ENCODE assay signal across 14 cellular contexts in genomic region chr11:86693501-86693900, GRCh38. TPM values are rescaled to one million over a fixed set of nuclear protein-coding genes. Genes with fewer than 3 reads are reported as not detected.
A peak's percentile ranks its signal among the peaks of the same experiment; 100 is the strongest.
DNase-seq lines count a peak whose midpoint lies in the region; ATAC-seq, FAIRE-seq and TF ChIP-seq lines count a peak whose summit lies in the region.
"Had no signal": no experiment of that assay in that cellular context is flagged by ENCODE, and none has a peak within 500 bp of the region (broad histone marks: within the 10 kb centered on the region; RNA-seq: fewer than 3 reads in every experiment).

No MANE protein-coding gene starts in this region.

- no peaks in the 10 kb centered on the region for H3K36me3 ChIP-seq in Panc1 (ENCODE audit: control insufficient read depth, insufficient read depth, low read length)
- no peaks in the 10 kb centered on the region for H3K36me3 ChIP-seq in testis (ENCODE audit: low read depth, missing control alignments)

- H3K9me3 ChIP-seq in Panc1 (ENCODE audit: control insufficient read depth, insufficient read depth, low read depth, low read length) (peaks cover 4% of the 10 kb centered on the region; the same call in 1 of the 2 replicates), testis (no peaks in the 10 kb centered on the region)
- H3K9me3 ChIP-seq: A549 had no signal

- intact Hi-C loops in Panc1 (cut with micrococcal nuclease; ENCODE audit: unreplicated experiment), result no loop called here
- intact Hi-C loops in testis (cut with DNase I; ENCODE audit: low total_unique reads), result no loop called here

- no TSS peak for BruUV-seq in Panc1 (replicated peaks; lab: Mats Ljungman, UMichigan)

- CTCF ChIA-PET in Panc1 (lab: Charles Lee), result no interaction called here

- H3K4me3 ChIP-seq in Panc1 (ENCODE audit: low read depth in 2 of 2, low read length in 2 of 2) (no peak overlapping the region), testis (no peak overlapping the region)
- H3K4me3 ChIP-seq: A549 had no signal

- peaks cover 43% of the 10 kb centered on the region for H3K4me1 ChIP-seq in Panc1 (ENCODE audit: control insufficient read depth, insufficient read depth, low read length)
- peaks cover 11% of the 10 kb centered on the region for H3K4me1 ChIP-seq in testis

- TF ChIP-seq POLR2A in H54 (IDR thresholded peaks at IDR 0.05; ENCODE audit: low read depth, low read length) (no peak), testis (IDR thresholded peaks at IDR 0.05) (no peak)

- TF ChIP-seq CTCF in Panc1 (IDR thresholded peaks at IDR 0.05) (no peak), testis (IDR thresholded peaks at IDR 0.05) (no peak)

- H3K27me3 ChIP-seq in Panc1 (ENCODE audit: control insufficient read depth, insufficient read depth, low read length) (no peaks in the 10 kb centered on the region), testis (no peaks in the 10 kb centered on the region)

- POLR2A ChIA-PET in Panc1 (lab: Charles Lee), result no interaction called here

- H3K27ac ChIP-seq in Panc1 (ENCODE audit: low read length) (peak overlapping the region; percentile 55; the same call in 1 of the 2 replicates), testis (peak overlapping the region; percentile 32 to 55)

- in situ Hi-C loops in Panc1 (cut with HindIII; ENCODE audit: low pct_unique_long_range_greater_than_20kb, low sequenced_read_pairs), result no loop called here

- ATAC-seq in Panc1 (no peak), GM18909 (IDR thresholded peaks at IDR 0.05; ENCODE audit: poor library complexity, unreplicated experiment) (no peak), GM21529 (IDR thresholded peaks at IDR 0.05; ENCODE audit: unreplicated experiment) (no peak)
- ATAC-seq: A549; CD8-positive, alpha-beta T cell; HepG2 had no signal

- DNase-seq in H54 (ENCODE audit: insufficient read length, low spot score) (no peak), Panc1 (ENCODE audit: low read depth, low spot score) (no peak), foreskin melanocyte (peak; percentile 78), testis (peak; percentile 75), HTR-8/SVneo (ENCODE audit: insufficient read length, low spot score) (no peak)
- DNase-seq: Caco-2; CD8-positive, alpha-beta T cell; DMS53; H7 had no signal

- peak; percentile 11 for FAIRE-seq in H54 (lab: Jason Lieb, UNC)
- FAIRE-seq in HTR-8/SVneo (lab: Jason Lieb, UNC), result no peak
- FAIRE-seq: A549, GM19239, HepG2 had no signal

- WGBS in testis, 2 donors, result 72 to 84% methylated on average over 2 of the region's 2 CpGs

RNA-seq across cellular contexts. Expression of gene ME3, which starts 21.1 kb away (rescaled TPM):
- 35.3 TPM for total RNA-seq in Panc1 (2021; ENCODE audit: unreplicated experiment)
- 31.8 TPM for polyA plus RNA-seq in Panc1 (2012; ENCODE audit: insufficient read length)
- 100 to 1,000 TPM; 115 to 170 TPM for total RNA-seq in testis
- polyA plus RNA-seq in testis (ENCODE audit: insufficient read depth, low read depth, low replicate concordance), result 26.7 TPM
- total RNA-seq: HepG2 had no signal
- polyA plus RNA-seq: HepG2 had no signal

Comparison
In these comparisons a context has a peak if more than half of its experiments do, and no peak if none do; other contexts are left out.
1. DNase-seq: peak in foreskin melanocyte (single experiment) and testis (single experiment); none in H54 (single experiment), Panc1 (single experiment) and HTR-8/SVneo (single experiment).